8 cellular contexts compared by ENCODE assay signal in genomic region chr14:44897041-44897843, GRCh38.
DNase-seq lines count a peak whose midpoint lies in the region; ATAC-seq and TF ChIP-seq lines count a peak whose summit lies in the region.

No MANE protein-coding gene starts in this region.

- H3K4me3 ChIP-seq in GM12864 (ENCODE audit: low read depth, low read length), result peak overlapping the region; percentile 80
- H3K4me3 ChIP-seq in ovary, result peak overlapping the region; percentile 90
- H3K4me3 ChIP-seq in thyroid gland (replicated peaks in 1 of 3), result peak overlapping the region; percentile 33 to 61 (median 43)

- H3K27me3 ChIP-seq in ovary (no peaks in the 10 kb centered on the region), thyroid gland (no peaks in the 10 kb centered on the region)

- H3K36me3 ChIP-seq in ovary (no peaks in the 10 kb centered on the region), thyroid gland (no peaks in the 10 kb centered on the region)

- no peak for TF ChIP-seq EP300 in ovary (IDR thresholded peaks at IDR 0.05)

- DNase-seq in GM12864 (ENCODE audit: low read depth) (peak; percentile 96), NCI-H1105 treated with DMSO at 0.1 percent for 48 hours (lab: John Stamatoyannopoulos, UW) (peak; percentile 82), SKM-1 treated with dmso at 0.1 percent for 144 hours (lab: John Stamatoyannopoulos, UW; ENCODE audit: unreplicated experiment) (peak; percentile 48), Right ventricle myocardium inferior (ENCODE audit: missing footprints) (peak; percentile 99), ovary (peak; percentile 98 to 99 (median 99)), thyroid gland (peak; percentile 99)
- peak; percentile 86 for DNase-seq in activated naive CD8-positive, alpha-beta T cell treated with anti-CD3 and anti-CD28 coated beads, Interleukin-2, amount 10 ng/mL, durations not matched to agents 7 days and 5 days

- 0 to 1% (median 1%) methylated on average over 30 to 81 of the region's 81 CpGs for WGBS in ovary, 3 donors
- 0% methylated on average over 16 to 24 of the region's 81 CpGs for WGBS in thyroid gland, 2 donors

- H3K9me3 Mint-ChIP-seq in activated naive CD8-positive, alpha-beta T cell treated with anti-CD3 and anti-CD28 coated beads, Interleukin-2, amount 10 ng/mL, durations not matched to agents 7 days and 5 days, result peaks cover 3% of the 10 kb centered on the region

- peaks cover under 1% of the 10 kb centered on the region for H3K36me3 Mint-ChIP-seq in activated naive CD8-positive, alpha-beta T cell treated with anti-CD3 and anti-CD28 coated beads, Interleukin-2, amount 10 ng/mL, durations not matched to agents 7 days and 5 days

- peaks cover 14% of the 10 kb centered on the region for H3K4me1 Mint-ChIP-seq in activated naive CD8-positive, alpha-beta T cell treated with anti-CD3 and anti-CD28 coated beads, Interleukin-2, amount 10 ng/mL, durations not matched to agents 7 days and 5 days

- no peaks in the 10 kb centered on the region for H3K27me3 Mint-ChIP-seq in activated naive CD8-positive, alpha-beta T cell treated with anti-CD3 and anti-CD28 coated beads, Interleukin-2, amount 10 ng/mL, durations not matched to agents 7 days and 5 days

- peak overlapping the region; percentile 92 for H3K4me3 Mint-ChIP-seq in activated naive CD8-positive, alpha-beta T cell treated with anti-CD3 and anti-CD28 coated beads, Interleukin-2, amount 10 ng/mL, durations not matched to agents 7 days and 5 days

- H3K27ac ChIP-seq in ovary, result peak overlapping the region; percentile 97 to 99
- peak overlapping the region; percentile 91 to 98 (median 96) for H3K27ac ChIP-seq in thyroid gland

- TF ChIP-seq POLR2A in ovary (IDR thresholded peaks at IDR 0.05), result peak; percentile 63
- TF ChIP-seq POLR2A in thyroid gland (IDR thresholded peaks at IDR 0.05), result peak in 1 of 2 donors; percentile 79

- intact Hi-C loops in Right ventricle myocardium inferior (cut with DNase I), result loop anchor here (2.0 to 5.0 kb wide), 4 partner anchors 66 to 370 kb away; partner anchors contain the start of genes MIS18BP1, PRPF39 and TOGARAM1
- intact Hi-C loops in ovary (cut with DNase I), result loop anchor here in 1 of 4 donors (5.0 kb wide), 1 partner anchor 355 kb away; the partner anchor contains the start of gene MIS18BP1
- intact Hi-C loops in thyroid gland (cut with DNase I), result no loop called here

- POLR2A ChIA-PET in activated naive CD8-positive, alpha-beta T cell treated with anti-CD3 and anti-CD28 coated beads, Interleukin-2, amount 10 ng/mL, durations not matched to agents 7 days and 5 days (lab: Charles Lee), result interaction anchor here (0.8 to 2.2 kb wide), 5 partner anchors 64 to 355 kb away, joined by 3 to 14 read pairs (median 4); partner anchors contain the start of genes KLHL28 and TOGARAM1

- H3K4me1 ChIP-seq in ovary (ENCODE audit: insufficient read depth), result no peaks in the 10 kb centered on the region
- peaks cover 0 to 4% of the 10 kb centered on the region in 2 donors for H3K4me1 ChIP-seq in thyroid gland

- H3K9me3 ChIP-seq in ovary (no peaks in the 10 kb centered on the region), thyroid gland (no peaks in the 10 kb centered on the region)

- peak overlapping the region; percentile 93 for H3K27ac Mint-ChIP-seq in activated naive CD8-positive, alpha-beta T cell treated with anti-CD3 and anti-CD28 coated beads, Interleukin-2, amount 10 ng/mL, durations not matched to agents 7 days and 5 days

- TF ChIP-seq CTCF in GM12864 (IDR thresholded peaks at IDR 0.05; ENCODE audit: low read depth, low read length, missing control alignments), result no peak
- TF ChIP-seq CTCF in ovary (IDR thresholded peaks at IDR 0.05), result no peak
- peak in 1 of 6 experiments; percentile 1 for TF ChIP-seq CTCF in thyroid gland (IDR thresholded peaks at IDR 0.05)

- peak; percentile 89 for ATAC-seq in HG02678 (IDR thresholded peaks at IDR 0.05; ENCODE audit: unreplicated experiment)
- ATAC-seq in activated naive CD8-positive, alpha-beta T cell treated with anti-CD3 and anti-CD28 coated beads, Interleukin-2, amount 10 ng/mL, durations not matched to agents 7 days and 5 days (ENCODE audit: low read depth), result peak; percentile 98
- ATAC-seq in Right ventricle myocardium inferior, result peak; percentile 99

Comparison
In these comparisons a context has a peak if more than half of its experiments do, and no peak if none do; other contexts are left out.
1. Peak in every context shown above with its lines: DNase-seq, ATAC-seq, H3K4me3 ChIP-seq and H3K27ac ChIP-seq.
2. DNase-seq: peak in every context shown above with its lines; median percentile 99 in Right ventricle myocardium inferior; 99 in ovary; 99 in thyroid gland; 96 in GM12864; 86 in activated naive CD8-positive, alpha-beta T cell treated with anti-CD3 and anti-CD28 coated beads, Interleukin-2, amount 10 ng/mL, durations not matched to agents 7 days and 5 days; 82 in NCI-H1105 treated with DMSO at 0.1 percent for 48 hours; 48 in SKM-1 treated with dmso at 0.1 percent for 144 hours.